In the genomic region with DNA sequence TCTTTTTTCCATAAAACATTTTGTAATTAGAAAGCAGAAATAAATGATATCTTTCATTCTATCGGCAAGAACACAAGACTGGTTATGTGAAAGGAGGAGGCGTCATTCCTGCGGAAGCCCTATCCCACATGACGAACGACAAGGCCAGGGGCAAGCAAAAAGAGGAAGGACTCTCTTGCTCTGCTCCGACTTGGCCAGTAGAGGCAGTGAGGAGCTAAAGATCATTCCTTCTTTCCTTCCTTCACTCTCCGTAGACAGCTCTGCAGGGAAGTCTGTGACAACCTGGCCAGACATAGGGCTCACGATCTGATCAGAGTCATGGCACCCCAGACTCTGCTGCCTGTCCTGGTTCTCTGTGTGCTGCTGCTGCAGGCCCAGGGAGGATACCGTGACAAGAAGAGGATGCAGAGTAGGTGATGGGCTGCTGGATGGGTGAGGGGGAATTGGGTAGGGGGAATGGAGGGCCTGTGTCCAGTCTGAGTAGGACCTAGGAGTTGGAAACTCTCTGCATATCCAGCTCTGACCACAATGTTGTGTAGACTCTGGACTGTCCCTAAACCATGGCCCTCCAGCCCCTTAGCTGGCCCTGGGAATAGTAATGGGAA, we compare ENCODE assay signal across 8 cellular contexts. TPM values are rescaled to one million over a fixed set of nuclear protein-coding genes. Genes with fewer than 3 reads are reported as not detected.
DNase-seq lines count a peak whose midpoint lies in the region; ATAC-seq, FAIRE-seq and TF ChIP-seq lines count a peak whose summit lies in the region.

WFDC10A (plus strand) TSS at position 244 of the 605 bp plus-strand sequence; CDS start at position 319, 75 bp downstream.

- H3K36me3 ChIP-seq in H7 (replicated peaks; ENCODE audit: control insufficient read depth, insufficient read depth, low read length) (no peaks in the 10 kb centered on the region), OCI-LY1 (ENCODE audit: insufficient read depth, low read length) (no peaks in the 10 kb centered on the region), astrocyte (ENCODE audit: insufficient read depth, low read length) (no peaks in the 10 kb centered on the region), iPS DF 6.9 (ENCODE audit: control insufficient read depth, insufficient read depth, low read length) (no peaks in the 10 kb centered on the region)

- WGBS in iPS DF 6.9 (ENCODE audit: insufficient coverage, insufficient read length): no CpG with 5 or more reads among the region's 9 CpGs

- H3K9me3 Mint-ChIP-seq in astrocyte (ENCODE audit: unreplicated experiment): no peaks in the 10 kb centered on the region

- H3K27me3 ChIP-seq in H7 (ENCODE audit: control insufficient read depth, insufficient read depth, low read length): no peaks in the 10 kb centered on the region; the same call in 1 of the 2 replicates
- H3K27me3 ChIP-seq in OCI-LY1 (ENCODE audit: insufficient read depth, low read length): no peaks in the 10 kb centered on the region
- H3K27me3 ChIP-seq in astrocyte (ENCODE audit: insufficient read depth, low read length): no peaks in the 10 kb centered on the region
- no peaks in the 10 kb centered on the region for H3K27me3 ChIP-seq in iPS DF 6.9 (ENCODE audit: control insufficient read depth, insufficient read depth, low read length)

- no peak within 1 kb of the TSS for H3K4me3 ChIP-seq in H7 (ENCODE audit: insufficient read depth, low read depth, low read length)
- no peak within 1 kb of the TSS for H3K4me3 ChIP-seq in OCI-LY1 (ENCODE audit: low read depth, low read length, poor library complexity, severe bottlenecking)
- H3K4me3 ChIP-seq in astrocyte (ENCODE audit: insufficient read depth, low read depth, low read length): no peak within 1 kb of the TSS
- H3K4me3 ChIP-seq in iPS DF 6.9 (ENCODE audit: low read length): no peak within 1 kb of the TSS

- H3K79me2 ChIP-seq in OCI-LY1 (ENCODE audit: insufficient read depth, low read length): no peaks in the 10 kb centered on the region
- no peaks in the 10 kb centered on the region for H3K79me2 ChIP-seq in astrocyte (ENCODE audit: insufficient read depth, low read length)

- no peak within 1 kb of the TSS for H3K4me3 Mint-ChIP-seq in astrocyte (ENCODE audit: unreplicated experiment)

- ATAC-seq in GM19035 (IDR thresholded peaks at IDR 0.05; ENCODE audit: unreplicated experiment): no peak

- H3K9ac ChIP-seq in OCI-LY1 (ENCODE audit: low read length): no peak within 1 kb of the TSS
- H3K9ac ChIP-seq in astrocyte (ENCODE audit: low read length): no peak within 1 kb of the TSS

- H3K4me2 ChIP-seq in OCI-LY1 (ENCODE audit: low read length): no peak within 1 kb of the TSS
- H3K4me2 ChIP-seq in astrocyte (ENCODE audit: low read length): no peak within 1 kb of the TSS

- H3K4me1 ChIP-seq in OCI-LY1 (ENCODE audit: insufficient read depth, low read length, severe bottlenecking) (no peaks in the 10 kb centered on the region), astrocyte (ENCODE audit: insufficient read depth, low read length) (no peaks in the 10 kb centered on the region), iPS DF 6.9 (ENCODE audit: control insufficient read depth, insufficient read depth, low read length) (peaks cover 1% of the 10 kb centered on the region)

- peaks cover 12% of the 10 kb centered on the region for H3K27me3 Mint-ChIP-seq in astrocyte (ENCODE audit: low read depth, unreplicated experiment)

- no peaks in the 10 kb centered on the region for H3F3A ChIP-seq in OCI-LY1 (ENCODE audit: insufficient read depth, low read length)

- H3K4me1 Mint-ChIP-seq in astrocyte (ENCODE audit: low read depth, unreplicated experiment): peaks cover 6% of the 10 kb centered on the region

- no peak within 1 kb of the TSS for H3K27ac ChIP-seq in OCI-LY1 (ENCODE audit: low read depth, low read length, poor library complexity, severe bottlenecking)
- H3K27ac ChIP-seq in astrocyte (ENCODE audit: low read depth, low read length): no peak within 1 kb of the TSS
- H3K27ac ChIP-seq in iPS DF 6.9 (ENCODE audit: low read length): no peak within 1 kb of the TSS

- TF ChIP-seq CTCF in D721Med (IDR thresholded peaks at IDR 0.05; ENCODE audit: insufficient read depth, missing control alignments): peak; percentile 49
- peak; percentile 65 for TF ChIP-seq CTCF in OCI-LY1 (IDR thresholded peaks at IDR 0.05; ENCODE audit: low read length)
- peak; percentile 65 for TF ChIP-seq CTCF in astrocyte (IDR thresholded peaks at IDR 0.05; ENCODE audit: insufficient read depth, low read depth, low read length)

- H3K36me3 Mint-ChIP-seq in astrocyte (ENCODE audit: low read depth, unreplicated experiment): no peaks in the 10 kb centered on the region

- H3K9me3 ChIP-seq in OCI-LY1 (ENCODE audit: low read length) (no peaks in the 10 kb centered on the region), astrocyte (ENCODE audit: insufficient read depth, low read depth, low read length) (no peaks in the 10 kb centered on the region), iPS DF 6.9 (ENCODE audit: control insufficient read depth, insufficient read depth, low read length) (no peaks in the 10 kb centered on the region)

- H3K9me2 ChIP-seq in OCI-LY1 (ENCODE audit: low read depth, low read length): no peaks in the 10 kb centered on the region

- H2AFZ ChIP-seq in OCI-LY1 (ENCODE audit: low read length): no peak within 1 kb of the TSS
- no peak within 1 kb of the TSS for H2AFZ ChIP-seq in astrocyte (ENCODE audit: low read depth, low read length)

- DNase-seq in D721Med (ENCODE audit: insufficient read length, low spot score) (no peak), H7 (peak; percentile 67), astrocyte (ENCODE audit: low read depth) (peak; percentile 29), iPS DF 6.9 (ENCODE audit: low read depth, low spot score) (peak; percentile 78), midbrain (lab: John Stamatoyannopoulos, UW) (no peak)
- DNase-seq in stimulated activated CD4-positive, alpha-beta T cell treated with anti-CD3 and anti-CD28 coated beads, Interleukin-4, amount 100 ng/mL, for 24 hours: peak; percentile 32

- H4K20me1 ChIP-seq in OCI-LY1 (ENCODE audit: insufficient read depth, low read length) (no peaks in the 10 kb centered on the region), astrocyte (ENCODE audit: insufficient read depth, low read length) (no peaks in the 10 kb centered on the region)

- FAIRE-seq in D721Med (lab: Jason Lieb, UNC): no peak
- FAIRE-seq in astrocyte (lab: Jason Lieb, UNC): no peak

- H3K27ac Mint-ChIP-seq in astrocyte (ENCODE audit: unreplicated experiment): peak within 1 kb of the TSS; percentile 55

RNA-seq across cellular contexts. Expression of gene WFDC10A, which starts in this region (rescaled TPM):
- total RNA-seq in H7 (2014; rRNA removed; shearing (Covaris generic)): 0.33 TPM in 1 of 2 replicates, not detected in the other
- total RNA-seq in astrocyte: not detected in 2 replicates

Comparison
In these comparisons a context has a peak if more than half of its experiments do, and no peak if none do; other contexts are left out.
1. Peak in DNase-seq in H7; RNA of the gene not detected or under 1 TPM.
2. Peak in DNase-seq in astrocyte; RNA of the gene not detected or under 1 TPM.
3. DNase-seq: peak in iPS DF 6.9 (single experiment) and stimulated activated CD4-positive, alpha-beta T cell treated with anti-CD3 and anti-CD28 coated beads, Interleukin-4, amount 100 ng/mL, for 24 hours (single experiment); none in D721Med (single experiment) and midbrain (single experiment).
4. Peak in every context shown above with its lines, with median percentiles within 50 percentile points of each other: CTCF ChIP-seq.